ENCODE assay signal across 8 cellular contexts in the genomic region with DNA sequence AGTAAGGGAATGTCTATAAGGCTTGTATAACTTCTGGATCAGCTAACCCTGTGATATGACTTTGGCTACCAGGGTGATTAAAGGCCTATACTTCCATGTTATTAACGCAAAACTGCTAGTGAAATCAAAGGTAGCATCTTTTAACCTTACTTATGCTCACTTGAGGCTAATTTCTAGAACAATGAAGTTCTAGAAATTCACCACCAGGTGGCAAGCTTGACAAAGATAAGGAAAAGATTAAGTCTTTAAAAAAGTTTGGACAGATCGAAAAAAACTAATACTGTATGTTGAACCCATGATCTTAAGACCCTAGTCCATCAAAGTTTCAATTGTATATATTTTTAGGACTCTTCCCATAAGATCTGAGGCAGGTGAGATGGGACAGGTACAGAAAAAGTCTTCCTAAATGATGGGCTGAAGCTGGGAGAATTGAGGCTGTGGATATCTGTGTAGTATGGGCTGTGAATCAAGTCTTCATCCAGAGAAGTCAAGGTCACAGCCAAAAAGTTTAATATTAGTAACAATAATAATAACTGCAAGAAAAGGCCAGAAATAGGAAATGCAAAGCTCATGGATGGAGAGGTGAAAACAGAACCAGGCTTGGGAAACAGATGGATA. TPM values are rescaled to one million over a fixed set of nuclear protein-coding genes. Genes with fewer than 3 reads are reported as not detected.
DNase-seq lines count a peak whose midpoint lies in the region; ATAC-seq and TF ChIP-seq lines count a peak whose summit lies in the region.

No MANE protein-coding gene starts in this region.

- TF ChIP-seq EP300 in neural cell (conservative IDR thresholded peaks at IDR 0.05; ENCODE audit: poor library complexity, severe bottlenecking): no peak

- POLR2A ChIA-PET in GM10248 (lab: Yijun Ruan, JAX): no interaction called here

- H2AFZ ChIP-seq in neural cell (ENCODE audit: low read depth, low read length): no peak overlapping the region

- no peaks in the 10 kb centered on the region for H3F3A ChIP-seq in neural cell (ENCODE audit: insufficient read depth, low read length, poor library complexity, severe bottlenecking)

- peak; percentile 66 for TF ChIP-seq CTCF in AG10803 (conservative IDR thresholded peaks at IDR 0.05; ENCODE audit: low read length)
- peak; percentile 52 for TF ChIP-seq CTCF in GM10248 (IDR thresholded peaks at IDR 0.05; ENCODE audit: control extremely low read depth, extremely low read depth, low read depth, missing control alignments)
- TF ChIP-seq CTCF in neural cell (IDR thresholded peaks at IDR 0.05; ENCODE audit: poor library complexity, severe bottlenecking): peak; percentile 55

- H3K27ac ChIP-seq in neural cell (ENCODE audit: low read length): no peak overlapping the region

- H3K4me2 ChIP-seq in neural cell (ENCODE audit: low read length): no peak overlapping the region

- peak; percentile 48 for TF ChIP-seq RAD21 in neural cell (conservative IDR thresholded peaks at IDR 0.05)

- H4K20me1 ChIP-seq in neural cell (ENCODE audit: insufficient read depth): no peaks in the 10 kb centered on the region

- no peak overlapping the region for H3K4me3 ChIP-seq in AG10803 (ENCODE audit: low read length)
- no peak overlapping the region for H3K4me3 ChIP-seq in neural cell (ENCODE audit: low read length)

- H3K9ac ChIP-seq in neural cell (ENCODE audit: low read length): no peak overlapping the region

- H3K36me3 ChIP-seq in neural cell (ENCODE audit: insufficient read depth, low read length): no peaks in the 10 kb centered on the region

- ATAC-seq in GM19455 (IDR thresholded peaks at IDR 0.05; ENCODE audit: unreplicated experiment) (no peak), HG03175 (IDR thresholded peaks at IDR 0.05; ENCODE audit: unreplicated experiment) (no peak)

- no peaks in the 10 kb centered on the region for H3K79me2 ChIP-seq in neural cell (replicated peaks; ENCODE audit: insufficient read depth, low read length)

- no peaks in the 10 kb centered on the region for H3K9me3 ChIP-seq in neural cell (ENCODE audit: low read length)

- peak; percentile 50 for DNase-seq in AG10803 (ENCODE audit: low read depth)
- DNase-seq in GM10248 (ENCODE audit: extremely low spot score): no peak
- peak; percentile 43 to 53 for DNase-seq in NCI-H526 (lab: John Stamatoyannopoulos, UW)
- peak; percentile 39 for DNase-seq in dedifferentiated amniotic fluid mesenchymal stem cell (ENCODE audit: extremely low spot score)
- DNase-seq in activated CD4-positive, alpha-beta T cell treated with anti-CD3 and anti-CD28 coated beads, Interleukin-2, amount 50 U/mL, for 4 hours: no peak

- no peaks in the 10 kb centered on the region for H3K27me3 ChIP-seq in neural cell (ENCODE audit: insufficient read depth, low read depth, low read length)

- CTCF ChIA-PET in GM10248 (lab: Yijun Ruan, JAX): interaction anchor here (0.6 to 6.9 kb wide), 31 partner anchors 9 to 790 kb away, joined by 3 to 67 read pairs (median 4); partner anchors contain the start of gene GBP6

- no peaks in the 10 kb centered on the region for H3K9me2 ChIP-seq in neural cell (ENCODE audit: insufficient read depth, low read length)

TF ChIP-seq in neural cell, 6 proteins besides CTCF, POLR2A, EP300 and RAD21:
- TF ChIP-seq MXI1 (conservative IDR thresholded peaks at IDR 0.05; ENCODE audit: poor library complexity, severe bottlenecking) (no peak), SMC3 (conservative IDR thresholded peaks at IDR 0.05; ENCODE audit: poor library complexity) (peak; percentile 46)

RNA-seq across cellular contexts. Expression of gene KYAT3, which starts 18.8 kb away (rescaled TPM):
- polyA plus RNA-seq in neural cell: 11.7 and 18.2 TPM in 2 replicates
- polyA minus RNA-seq in neural cell: 12.2 TPM in 2 replicates

RNA-seq across cellular contexts. Expression of gene RBMXL1, which starts 18.8 kb away (rescaled TPM):
- polyA plus RNA-seq in neural cell: 12.6 and 13.9 TPM in 2 replicates
- polyA minus RNA-seq in neural cell: 27.5 and 33.7 TPM in 2 replicates

RNA-seq across cellular contexts. Expression of gene GBP3, which starts 49.0 kb away (rescaled TPM):
- not detected in 2 replicates for polyA plus RNA-seq in neural cell
- not detected in 2 replicates for polyA minus RNA-seq in neural cell

Comparison
In these comparisons a context has a peak if more than half of its experiments do, and no peak if none do; other contexts are left out.
1. DNase-seq: peak in AG10803 (single experiment), NCI-H526 (2 of 2) and dedifferentiated amniotic fluid mesenchymal stem cell (single experiment); none in GM10248 (single experiment) and activated CD4-positive, alpha-beta T cell treated with anti-CD3 and anti-CD28 coated beads, Interleukin-2, amount 50 U/mL, for 4 hours (0 of 2).
2. Peak in every context shown above with its lines, with median percentiles within 50 percentile points of each other: CTCF ChIP-seq.